ENCODE assay signal across 1 cellular context in the genomic region with DNA sequence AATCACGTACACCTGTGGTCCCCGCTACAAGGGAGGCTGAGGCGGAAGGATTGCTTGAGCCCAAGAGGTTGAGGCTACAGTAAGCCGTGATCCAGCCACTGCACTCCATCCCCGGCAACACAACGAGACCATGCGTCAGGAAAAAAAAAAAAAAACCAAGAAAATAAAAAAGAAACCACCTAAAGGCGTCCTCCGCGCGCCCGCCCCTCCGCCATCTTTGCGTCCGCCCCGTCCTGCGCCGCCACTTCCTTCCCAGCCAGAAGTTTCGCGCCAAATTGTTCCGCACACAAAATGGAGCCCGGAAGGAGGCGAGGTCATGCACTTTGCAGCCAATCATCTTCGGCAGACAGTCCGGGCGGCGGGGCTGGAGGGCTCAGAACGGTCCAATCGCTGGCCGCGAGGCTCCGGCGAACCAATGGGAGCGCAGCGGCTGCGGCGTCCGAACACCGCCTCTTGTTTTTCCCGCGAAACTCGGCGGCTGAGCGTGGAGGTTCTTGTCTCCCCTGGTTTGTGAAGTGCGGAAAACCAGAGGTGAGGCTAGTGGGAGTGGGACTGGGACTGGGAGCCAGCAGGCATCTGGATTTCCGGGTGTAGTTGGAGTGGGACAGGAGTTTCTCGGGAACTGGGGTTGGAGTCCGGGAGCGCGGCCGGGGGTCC.
TF ChIP-seq lines count a peak whose summit lies in the region.

A gene (plus strand): TSS at position 463 of the 657 bp plus-strand sequence. CDS start 299 bp downstream, outside the sequence.

TF ChIP-seq in GM12878, 131 proteins besides CTCF, POLR2A, EP300 and RAD21 (continued from another document):
- TF ChIP-seq, protein P1, sequence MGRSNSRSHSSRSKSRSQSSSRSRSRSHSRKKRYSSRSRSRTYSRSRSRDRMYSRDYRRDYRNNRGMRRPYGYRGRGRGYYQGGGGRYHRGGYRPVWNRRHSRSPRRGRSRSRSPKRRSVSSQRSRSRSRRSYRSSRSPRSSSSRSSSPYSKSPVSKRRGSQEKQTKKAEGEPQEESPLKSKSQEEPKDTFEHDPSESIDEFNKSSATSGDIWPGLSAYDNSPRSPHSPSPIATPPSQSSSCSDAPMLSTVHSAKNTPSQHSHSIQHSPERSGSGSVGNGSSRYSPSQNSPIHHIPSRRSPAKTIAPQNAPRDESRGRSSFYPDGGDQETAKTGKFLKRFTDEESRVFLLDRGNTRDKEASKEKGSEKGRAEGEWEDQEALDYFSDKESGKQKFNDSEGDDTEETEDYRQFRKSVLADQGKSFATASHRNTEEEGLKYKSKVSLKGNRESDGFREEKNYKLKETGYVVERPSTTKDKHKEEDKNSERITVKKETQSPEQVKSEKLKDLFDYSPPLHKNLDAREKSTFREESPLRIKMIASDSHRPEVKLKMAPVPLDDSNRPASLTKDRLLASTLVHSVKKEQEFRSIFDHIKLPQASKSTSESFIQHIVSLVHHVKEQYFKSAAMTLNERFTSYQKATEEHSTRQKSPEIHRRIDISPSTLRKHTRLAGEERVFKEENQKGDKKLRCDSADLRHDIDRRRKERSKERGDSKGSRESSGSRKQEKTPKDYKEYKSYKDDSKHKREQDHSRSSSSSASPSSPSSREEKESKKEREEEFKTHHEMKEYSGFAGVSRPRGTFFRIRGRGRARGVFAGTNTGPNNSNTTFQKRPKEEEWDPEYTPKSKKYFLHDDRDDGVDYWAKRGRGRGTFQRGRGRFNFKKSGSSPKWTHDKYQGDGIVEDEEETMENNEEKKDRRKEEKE (IDR thresholded peaks at IDR 0.05): no peak
- no peak for TF ChIP-seq RELA (IDR thresholded peaks at IDR 0.05; ENCODE audit: borderline replicate concordance, partially characterized antibody)
- no peak for TF ChIP-seq BHLHE40 (IDR thresholded peaks at IDR 0.05; ENCODE audit: borderline replicate concordance in 1 of 2, low read depth in 2 of 2, low read length in 1 of 2)
- TF ChIP-seq ETV6 (conservative IDR thresholded peaks at IDR 0.05 in 1 of 2, IDR thresholded peaks at IDR 0.05 in 1 of 2; ENCODE audit: borderline replicate concordance in 1 of 2, low read depth in 1 of 2): 0 out of 4 replicates have a peak, but pooled peaks of 1 of the 2 experiments have one; percentile 31
- TF ChIP-seq, protein P2, sequence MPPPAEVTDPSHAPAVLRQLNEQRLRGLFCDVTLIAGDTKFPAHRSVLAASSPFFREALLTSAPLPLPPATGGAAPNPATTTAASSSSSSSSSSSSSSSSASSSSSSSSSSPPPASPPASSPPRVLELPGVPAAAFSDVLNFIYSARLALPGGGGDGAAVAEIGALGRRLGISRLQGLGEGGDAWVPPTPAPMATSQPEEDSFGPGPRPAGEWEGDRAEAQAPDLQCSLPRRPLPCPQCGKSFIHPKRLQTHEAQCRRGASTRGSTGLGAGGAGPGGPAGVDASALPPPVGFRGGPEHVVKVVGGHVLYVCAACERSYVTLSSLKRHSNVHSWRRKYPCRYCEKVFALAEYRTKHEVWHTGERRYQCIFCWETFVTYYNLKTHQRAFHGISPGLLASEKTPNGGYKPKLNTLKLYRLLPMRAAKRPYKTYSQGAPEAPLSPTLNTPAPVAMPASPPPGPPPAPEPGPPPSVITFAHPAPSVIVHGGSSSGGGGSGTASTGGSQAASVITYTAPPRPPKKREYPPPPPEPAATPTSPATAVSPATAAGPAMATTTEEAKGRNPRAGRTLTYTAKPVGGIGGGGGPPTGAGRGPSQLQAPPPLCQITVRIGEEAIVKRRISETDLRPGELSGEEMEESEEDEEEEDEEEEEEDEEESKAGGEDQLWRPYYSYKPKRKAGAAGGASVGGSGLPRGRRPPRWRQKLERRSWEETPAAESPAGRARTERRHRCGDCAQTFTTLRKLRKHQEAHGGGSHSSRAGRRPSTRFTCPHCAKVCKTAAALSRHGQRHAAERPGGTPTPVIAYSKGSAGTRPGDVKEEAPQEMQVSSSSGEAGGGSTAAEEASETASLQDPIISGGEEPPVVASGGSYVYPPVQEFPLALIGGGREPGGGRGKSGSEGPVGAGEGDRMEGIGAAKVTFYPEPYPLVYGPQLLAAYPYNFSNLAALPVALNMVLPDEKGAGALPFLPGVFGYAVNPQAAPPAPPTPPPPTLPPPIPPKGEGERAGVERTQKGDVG (CRISPR knock-in tag; IDR thresholded peaks at IDR 0.05): no peak
- no peak for TF ChIP-seq DPF2 (IDR thresholded peaks at IDR 0.05)
- TF ChIP-seq SUZ12 (IDR thresholded peaks at IDR 0.05; ENCODE audit: unreplicated experiment): no peak
- TF ChIP-seq ZNF207 (IDR thresholded peaks at IDR 0.05; ENCODE audit: borderline replicate concordance): peak; percentile 67; the same call in 1 of the 2 replicates
- TF ChIP-seq HCFC1 (IDR thresholded peaks at IDR 0.05; ENCODE audit: low read length): peak; percentile 59
- TF ChIP-seq, protein P3, sequence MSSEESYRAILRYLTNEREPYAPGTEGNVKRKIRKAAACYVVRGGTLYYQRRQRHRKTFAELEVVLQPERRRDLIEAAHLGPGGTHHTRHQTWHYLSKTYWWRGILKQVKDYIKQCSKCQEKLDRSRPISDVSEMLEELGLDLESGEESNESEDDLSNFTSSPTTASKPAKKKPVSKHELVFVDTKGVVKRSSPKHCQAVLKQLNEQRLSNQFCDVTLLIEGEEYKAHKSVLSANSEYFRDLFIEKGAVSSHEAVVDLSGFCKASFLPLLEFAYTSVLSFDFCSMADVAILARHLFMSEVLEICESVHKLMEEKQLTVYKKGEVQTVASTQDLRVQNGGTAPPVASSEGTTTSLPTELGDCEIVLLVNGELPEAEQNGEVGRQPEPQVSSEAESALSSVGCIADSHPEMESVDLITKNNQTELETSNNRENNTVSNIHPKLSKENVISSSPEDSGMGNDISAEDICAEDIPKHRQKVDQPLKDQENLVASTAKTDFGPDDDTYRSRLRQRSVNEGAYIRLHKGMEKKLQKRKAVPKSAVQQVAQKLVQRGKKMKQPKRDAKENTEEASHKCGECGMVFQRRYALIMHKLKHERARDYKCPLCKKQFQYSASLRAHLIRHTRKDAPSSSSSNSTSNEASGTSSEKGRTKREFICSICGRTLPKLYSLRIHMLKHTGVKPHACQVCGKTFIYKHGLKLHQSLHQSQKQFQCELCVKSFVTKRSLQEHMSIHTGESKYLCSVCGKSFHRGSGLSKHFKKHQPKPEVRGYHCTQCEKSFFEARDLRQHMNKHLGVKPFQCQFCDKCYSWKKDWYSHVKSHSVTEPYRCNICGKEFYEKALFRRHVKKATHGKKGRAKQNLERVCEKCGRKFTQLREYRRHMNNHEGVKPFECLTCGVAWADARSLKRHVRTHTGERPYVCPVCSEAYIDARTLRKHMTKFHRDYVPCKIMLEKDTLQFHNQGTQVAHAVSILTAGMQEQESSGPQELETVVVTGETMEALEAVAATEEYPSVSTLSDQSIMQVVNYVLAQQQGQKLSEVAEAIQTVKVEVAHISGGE (CRISPR knock-in tag; IDR thresholded peaks at IDR 0.05): no peak
- TF ChIP-seq CHD1 (IDR thresholded peaks at IDR 0.05; ENCODE audit: low read depth, low read length): peak; percentile 82; the same call in 1 of the 2 replicates
- no peak; the same call in 1 of the 2 replicates for TF ChIP-seq WRNIP1 (IDR thresholded peaks at IDR 0.05; ENCODE audit: borderline replicate concordance, low read depth, low read length)
- TF ChIP-seq NR2C1 (IDR thresholded peaks at IDR 0.05): peak; percentile 73
- TF ChIP-seq FOXK2 (IDR thresholded peaks at IDR 0.05): peak; percentile 35; the same call in 1 of the 2 replicates
- peak; percentile 63 for TF ChIP-seq RUNX3 (IDR thresholded peaks at IDR 0.05; ENCODE audit: low read length)
- no peak for TF ChIP-seq EED (IDR thresholded peaks at IDR 0.05; ENCODE audit: low read depth)
- TF ChIP-seq TAF1 (IDR thresholded peaks at IDR 0.05; ENCODE audit: borderline replicate concordance, low read depth, low read length): peak; percentile 89; the same call in 1 of the 2 replicates
- TF ChIP-seq, protein P4, sequence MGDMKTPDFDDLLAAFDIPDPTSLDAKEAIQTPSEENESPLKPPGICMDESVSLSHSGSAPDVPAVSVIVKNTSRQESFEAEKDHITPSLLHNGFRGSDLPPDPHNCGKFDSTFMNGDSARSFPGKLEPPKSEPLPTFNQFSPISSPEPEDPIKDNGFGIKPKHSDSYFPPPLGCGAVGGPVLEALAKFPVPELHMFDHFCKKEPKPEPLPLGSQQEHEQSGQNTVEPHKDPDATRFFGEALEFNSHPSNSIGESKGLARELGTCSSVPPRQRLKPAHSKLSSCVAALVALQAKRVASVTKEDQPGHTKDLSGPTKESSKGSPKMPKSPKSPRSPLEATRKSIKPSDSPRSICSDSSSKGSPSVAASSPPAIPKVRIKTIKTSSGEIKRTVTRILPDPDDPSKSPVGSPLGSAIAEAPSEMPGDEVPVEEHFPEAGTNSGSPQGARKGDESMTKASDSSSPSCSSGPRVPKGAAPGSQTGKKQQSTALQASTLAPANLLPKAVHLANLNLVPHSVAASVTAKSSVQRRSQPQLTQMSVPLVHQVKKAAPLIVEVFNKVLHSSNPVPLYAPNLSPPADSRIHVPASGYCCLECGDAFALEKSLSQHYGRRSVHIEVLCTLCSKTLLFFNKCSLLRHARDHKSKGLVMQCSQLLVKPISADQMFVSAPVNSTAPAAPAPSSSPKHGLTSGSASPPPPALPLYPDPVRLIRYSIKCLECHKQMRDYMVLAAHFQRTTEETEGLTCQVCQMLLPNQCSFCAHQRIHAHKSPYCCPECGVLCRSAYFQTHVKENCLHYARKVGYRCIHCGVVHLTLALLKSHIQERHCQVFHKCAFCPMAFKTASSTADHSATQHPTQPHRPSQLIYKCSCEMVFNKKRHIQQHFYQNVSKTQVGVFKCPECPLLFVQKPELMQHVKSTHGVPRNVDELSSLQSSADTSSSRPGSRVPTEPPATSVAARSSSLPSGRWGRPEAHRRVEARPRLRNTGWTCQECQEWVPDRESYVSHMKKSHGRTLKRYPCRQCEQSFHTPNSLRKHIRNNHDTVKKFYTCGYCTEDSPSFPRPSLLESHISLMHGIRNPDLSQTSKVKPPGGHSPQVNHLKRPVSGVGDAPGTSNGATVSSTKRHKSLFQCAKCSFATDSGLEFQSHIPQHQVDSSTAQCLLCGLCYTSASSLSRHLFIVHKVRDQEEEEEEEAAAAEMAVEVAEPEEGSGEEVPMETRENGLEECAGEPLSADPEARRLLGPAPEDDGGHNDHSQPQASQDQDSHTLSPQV (IDR thresholded peaks at IDR 0.05): no peak
